In the genomic region with DNA sequence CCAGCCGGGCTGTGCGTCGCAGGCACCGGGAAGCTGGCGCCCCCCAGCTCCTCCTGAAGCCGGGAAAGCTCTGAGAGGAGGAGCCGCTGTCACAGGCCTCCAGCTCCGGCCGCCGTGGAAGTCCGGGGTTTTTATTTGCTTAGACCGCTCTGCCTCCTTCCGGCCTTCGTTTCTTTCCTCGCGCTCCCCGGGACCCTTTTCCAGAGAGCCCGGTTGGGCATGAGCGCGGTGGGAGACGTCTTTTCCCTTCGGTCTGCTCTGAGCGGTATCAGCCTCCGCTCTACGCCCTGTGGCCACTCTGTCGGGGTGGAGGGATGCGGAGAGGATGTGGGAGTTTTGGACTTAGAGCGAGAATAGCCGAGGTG, we compare ENCODE assay signal across 8 cellular contexts.
DNase-seq lines count a peak whose midpoint lies in the region; ATAC-seq and TF ChIP-seq lines count a peak whose summit lies in the region.

No MANE protein-coding gene starts in this region.

- H3K27ac Mint-ChIP-seq in nephron = peak overlapping the region; percentile 86 to 99 (median 98)

- peak; percentile 34 for ATAC-seq in GM21576 (IDR thresholded peaks at IDR 0.05; ENCODE audit: unreplicated experiment)

- peaks cover 18% of the 10 kb centered on the region for H3K4me1 Mint-ChIP-seq in nephron

- TF ChIP-seq CTCF in fibroblast of mammary gland (conservative IDR thresholded peaks at IDR 0.05; ENCODE audit: control insufficient read depth, insufficient read depth, low read depth, low read length) (no peak), nephron (IDR thresholded peaks at IDR 0.05; ENCODE audit: unreplicated experiment in 3 of 3) (peak in 1 of 3 experiments; percentile 22)

- peak overlapping the region; percentile 98 to 99 (median 99) for H3K4me3 Mint-ChIP-seq in nephron

- peaks cover 7% of the 10 kb centered on the region for H3K9me3 Mint-ChIP-seq in nephron

- H3K27me3 Mint-ChIP-seq in nephron (ENCODE audit: low read depth) = no peaks in the 10 kb centered on the region

- H3K4me3 ChIP-seq in fibroblast of mammary gland (ENCODE audit: control insufficient read depth, low read depth, low read length) = peak overlapping the region; percentile 87

- peaks cover 6% of the 10 kb centered on the region for H3K36me3 Mint-ChIP-seq in nephron (ENCODE audit: low read depth)

- DNase-seq in NCI-H1105 treated with DMSO at 0.1 percent for 48 hours (lab: John Stamatoyannopoulos, UW) (peak; percentile 43), NCI-H1105 (lab: John Stamatoyannopoulos, UW) (no peak), HuH-7 (ENCODE audit: low spot score) (peak; percentile 48), fibroblast of mammary gland (ENCODE audit: low read depth) (peak; percentile 13), NCI-H2107 (lab: John Stamatoyannopoulos, UW) (no peak)
- DNase-seq in activated CD4-positive, alpha-beta T cell treated with anti-CD3 and anti-CD28 coated beads, Interleukin-2, amount 50 U/mL, for 48 hours = peak; percentile 22 to 30

Comparison
In these comparisons a context has a peak if more than half of its experiments do, and no peak if none do; other contexts are left out.
1. DNase-seq: peak in NCI-H1105 treated with DMSO at 0.1 percent for 48 hours (single experiment), HuH-7 (single experiment), activated CD4-positive, alpha-beta T cell treated with anti-CD3 and anti-CD28 coated beads, Interleukin-2, amount 50 U/mL, for 48 hours (2 of 2) and fibroblast of mammary gland (single experiment); none in NCI-H1105 (single experiment) and NCI-H2107 (single experiment).